In the genomic region with DNA sequence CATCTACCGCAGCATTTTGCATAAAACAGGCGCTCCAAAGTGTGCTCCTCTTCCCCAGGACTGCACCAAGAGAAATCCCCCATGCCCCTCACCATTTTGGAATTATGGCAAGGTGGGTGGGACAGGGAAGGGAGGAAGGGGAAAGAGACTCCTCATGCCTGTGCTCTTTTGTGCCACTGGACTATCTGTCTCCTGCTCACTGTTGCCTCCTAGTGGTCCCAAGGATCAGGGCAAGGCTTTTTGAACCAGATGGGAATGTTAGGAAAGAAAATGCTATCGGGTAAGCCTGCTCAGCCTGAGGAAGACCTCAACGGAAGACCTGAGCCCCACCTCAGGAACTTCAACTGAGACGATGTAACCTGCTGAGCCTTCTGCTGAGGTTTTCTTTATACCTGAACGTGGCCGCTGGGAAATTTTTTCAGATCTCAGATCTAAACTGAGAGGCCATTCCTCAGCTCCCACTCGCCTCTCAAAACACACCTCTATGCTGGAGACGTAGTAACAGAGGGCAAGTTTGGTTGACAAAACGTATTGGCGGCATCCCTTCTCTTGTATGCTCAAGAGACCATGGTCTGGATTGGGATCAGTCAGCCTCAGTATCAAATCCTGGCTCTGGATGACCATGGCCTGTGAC, we compare ENCODE assay signal across 8 cellular contexts. TPM values are rescaled to one million over a fixed set of nuclear protein-coding genes. Genes with fewer than 3 reads are reported as not detected.
DNase-seq lines count a peak whose midpoint lies in the region; ATAC-seq lines count a peak whose summit lies in the region.

No MANE protein-coding gene starts in this region.

- H3K14ac ChIP-seq in trophoblast cell (ENCODE audit: low read length): no peak overlapping the region

- H4K91ac ChIP-seq in trophoblast cell (ENCODE audit: low read depth, low read length): no peak overlapping the region

- H3K4me2 ChIP-seq in trophoblast cell (ENCODE audit: low read length): no peak overlapping the region

- no peak overlapping the region for H2AFZ ChIP-seq in trophoblast cell (ENCODE audit: insufficient read depth, low read length, poor library complexity)

- H3K4me3 ChIP-seq in trophoblast cell (ENCODE audit: low read depth, low read length): no peak overlapping the region

- no peak overlapping the region for H3K4ac ChIP-seq in trophoblast cell (ENCODE audit: low read depth, low read length)

- H4K8ac ChIP-seq in trophoblast cell (ENCODE audit: low read depth, low read length): no peak overlapping the region

- no peaks in the 10 kb centered on the region for H3K79me2 ChIP-seq in trophoblast cell (ENCODE audit: control insufficient read depth, insufficient read depth, low read length, poor library complexity)

- WGBS in trophoblast cell (ENCODE audit: extremely low coverage, insufficient coverage, insufficient read length): no CpG with 5 or more reads among the region's 11 CpGs

- no peak overlapping the region for H2BK5ac ChIP-seq in trophoblast cell (ENCODE audit: low read depth, low read length, poor library complexity)

- ATAC-seq in Right ventricle myocardium superior (ENCODE audit: poor library complexity) (peak; percentile 45), left ventricle myocardium superior (no peak), GM18909 (IDR thresholded peaks at IDR 0.05; ENCODE audit: poor library complexity, unreplicated experiment) (no peak)

- no peak overlapping the region for H2BK120ac ChIP-seq in trophoblast cell (ENCODE audit: insufficient read depth, low read length, poor library complexity)

- no peaks in the 10 kb centered on the region for H3K4me1 ChIP-seq in trophoblast cell (ENCODE audit: control insufficient read depth in 1 of 2, insufficient read depth in 2 of 2, low read length in 2 of 2)

- no peak overlapping the region for H3K27ac ChIP-seq in trophoblast cell (ENCODE audit: low read depth, low read length)

- no peaks in the 10 kb centered on the region for H3K27me3 ChIP-seq in trophoblast cell (ENCODE audit: insufficient read depth, low read length)

- H3K23ac ChIP-seq in trophoblast cell (ENCODE audit: low read length): no peak overlapping the region

- no peak overlapping the region for H4K12ac ChIP-seq in trophoblast cell (ENCODE audit: low read depth, low read length)

- no peaks in the 10 kb centered on the region for H3K79me1 ChIP-seq in trophoblast cell (ENCODE audit: low read length)

- H3K9ac ChIP-seq in trophoblast cell (ENCODE audit: low read length): no peak overlapping the region

- H3K36me3 ChIP-seq in trophoblast cell (ENCODE audit: control insufficient read depth in 1 of 2, insufficient read depth in 2 of 2, low read length in 2 of 2): no peaks in the 10 kb centered on the region

- DNase-seq in Right ventricle myocardium superior: no peak
- no peak for DNase-seq in left ventricle myocardium superior
- peak; percentile 45 for DNase-seq in NCI-H1694 treated with DMSO at 0.1 percent for 48 hours (lab: John Stamatoyannopoulos, UW)
- DNase-seq in activated CD8-positive, alpha-beta memory T cell treated with anti-CD3 and anti-CD28 coated beads for 48 hours (ENCODE audit: low read depth in 2 of 3, low spot score in 2 of 3): peak in 2 of 3 experiments; percentile 5 to 30
- peak; percentile 21 for DNase-seq in fibroblast of the conjunctiva (ENCODE audit: low read depth)
- DNase-seq in trophoblast cell: peak; percentile 28 to 80
- no peak for DNase-seq in mesenteric fat pad (ENCODE audit: low spot score)

- peaks cover 2% of the 10 kb centered on the region for H3K9me3 ChIP-seq in trophoblast cell (ENCODE audit: insufficient read depth, low read depth, low read length)

- H2AK5ac ChIP-seq in trophoblast cell (ENCODE audit: low read length): no peak overlapping the region

- H2BK12ac ChIP-seq in trophoblast cell (ENCODE audit: low read length): no peak overlapping the region

- intact Hi-C loops in Right ventricle myocardium superior (cut with DNase I): no loop called here
- intact Hi-C loops in left ventricle myocardium superior (cut with micrococcal nuclease): no loop called here

- no peak overlapping the region for H3K18ac ChIP-seq in trophoblast cell (ENCODE audit: low read length)

RNA-seq across cellular contexts. Expression of a gene that starts 58.3 kb away (rescaled TPM):
- total RNA-seq in Right ventricle myocardium superior (not detected), left ventricle myocardium superior (not detected), mesenteric fat pad (not detected)
- polyA plus RNA-seq in trophoblast cell (2013): not detected in 2 replicates

Comparison
In these comparisons a context has a peak if more than half of its experiments do, and no peak if none do; other contexts are left out.
1. DNase-seq: peak in NCI-H1694 treated with DMSO at 0.1 percent for 48 hours (single experiment), activated CD8-positive, alpha-beta memory T cell treated with anti-CD3 and anti-CD28 coated beads for 48 hours (2 of 3), fibroblast of the conjunctiva (single experiment) and trophoblast cell (2 of 2); none in Right ventricle myocardium superior (single experiment), left ventricle myocardium superior (single experiment) and mesenteric fat pad (single experiment).